In genomic region chr4:8175686-8176085, GRCh38 we compare ENCODE assay signal across 23 cellular contexts. TPM values are rescaled to one million over a fixed set of nuclear protein-coding genes. Genes with fewer than 3 reads are reported as not detected.
"Had no signal": no experiment of that assay in that cellular context is flagged by ENCODE, and none has a peak within 500 bp of the region (broad histone marks: within the 10 kb centered on the region; RNA-seq: fewer than 3 reads in every experiment).

No MANE protein-coding gene starts in this region.

- H3K9me3 ChIP-seq: left lung, mucosa of descending colon, right atrium auricular region, right lobe of liver, spleen, suprapubic skin, thoracic aorta, tibial artery, uterus had no signal

- FAIRE-seq: islet of Langerhans, kidney had no signal

- H3K9ac ChIP-seq: parathyroid adenoma had no signal

- H3K4me3 ChIP-seq: left lung, lung, mucosa of descending colon, right atrium auricular region, right lobe of liver, skin epidermis, spleen, suprapubic skin, thoracic aorta, tibial artery, uterus had no signal

- H3K4me1 ChIP-seq: left lung, parathyroid adenoma, right lobe of liver, tibial artery, uterus had no signal

- H3K27me3 ChIP-seq: right atrium auricular region, right lobe of liver, spleen, uterus had no signal

- H2AFZ ChIP-seq: parathyroid adenoma had no signal

- H3K27ac ChIP-seq: left lung, parathyroid adenoma, right atrium auricular region, right lobe of liver, skin epidermis, spleen, suprapubic skin, thoracic aorta, tibial artery, uterus had no signal

- H3K36me3 ChIP-seq: left lung, right atrium auricular region, right lobe of liver, spleen, suprapubic skin, thoracic aorta, tibial artery, uterus had no signal

- H3K79me2 ChIP-seq: parathyroid adenoma had no signal

- DNase-seq: head of caudate nucleus; hippocampal formation; kidney; left colon; midbrain; mucosa of descending colon; naive thymus-derived CD4-positive, alpha-beta T cell; nucleus accumbens; stimulated activated CD4-positive, alpha-beta T cell treated with anti-CD3 and anti-CD28 coated beads, Interleukin-4, amount 100 ng/mL, for 24 hours; stimulated activated naive CD4-positive, alpha-beta T cell; tibial artery; uterus had no signal

- ATAC-seq: left colon; naive thymus-derived CD4-positive, alpha-beta T cell had no signal

RNA-seq across cellular contexts. Expression of gene SH3TC1, which starts 23.4 kb away (rescaled TPM):
- polyA plus RNA-seq: neural cell had no signal
